12 cellular contexts compared by ENCODE assay signal in genomic region chr3:134388748-134389485, GRCh38. TPM values are rescaled to one million over a fixed set of nuclear protein-coding genes. Genes with fewer than 3 reads are reported as not detected.
"Had no signal": no experiment of that assay in that cellular context is flagged by ENCODE, and none has a peak within 500 bp of the region (broad histone marks: within the 10 kb centered on the region; RNA-seq: fewer than 3 reads in every experiment).

No MANE protein-coding gene starts in this region.

- H3K4me3 Mint-ChIP-seq: mesothelial cell of epicardium, naive B cell had no signal

- H3K27ac Mint-ChIP-seq: mesothelial cell of epicardium, naive B cell had no signal

- H3K36me3 Mint-ChIP-seq: naive B cell had no signal

- H3K27me3 ChIP-seq: cardiac muscle cell had no signal

- H3K4me1 ChIP-seq: lower lobe of right lung had no signal

- H3K4me1 Mint-ChIP-seq: naive B cell had no signal

- H3K4me3 ChIP-seq: cardiac muscle cell, lower lobe of right lung, skin epidermis had no signal

- DNase-seq: activated T-cell treated with anti-CD3 and anti-CD28 coated beads, Interleukin-2, amount 50 U/mL, for 1 hour; cortex of kidney; effector CD8-positive, alpha-beta T cell; hippocampal formation; lower lobe of right lung; naive B cell; stimulated activated CD4-positive, alpha-beta T cell treated with anti-CD3 and anti-CD28 coated beads, Interleukin-4, amount 100 ng/mL, for 4 hours had no signal

- H3K27ac ChIP-seq: cardiac muscle cell, epithelial cell of prostate, lower lobe of right lung had no signal

- H3K36me3 ChIP-seq: cardiac muscle cell, lower lobe of right lung had no signal

RNA-seq across cellular contexts. Expression of gene AMOTL2, which starts 14.7 kb away (rescaled TPM):
- total RNA-seq: T-helper 2 cell treated with Interferon-gamma antibody and Interleukin-4, amounts not matched to agents 100 ng/mL and 5 ng/mL, for 36 hours had no signal
